Comparison of ENCODE assay signal across 21 cellular contexts in genomic region chr11:16973565-16973964, GRCh38.
"Had no signal": no experiment of that assay in that cellular context is flagged by ENCODE, and none has a peak within 500 bp of the region (broad histone marks: within the 10 kb centered on the region; RNA-seq: fewer than 3 reads in every experiment).

No MANE protein-coding gene starts in this region.

- DNase-seq: activated CD4-positive, alpha-beta memory T cell treated with anti-CD3 and anti-CD28 coated beads for 36 hours; activated CD4-positive, alpha-beta T cell treated with anti-CD3 and anti-CD28 coated beads, Interleukin-2, amount 10 ng/mL, durations not matched to agents 7 days and 5 days; activated CD4-positive, CD25-positive, alpha-beta regulatory T cell; activated gamma-delta T cell; activated naive CD4-positive, alpha-beta T cell treated with anti-CD3 and anti-CD28 coated beads for 36 hours; activated T-cell treated with anti-CD3 and anti-CD28 coated beads, Interleukin-2, amount 50 U/mL, for 4 hours; Karpas-422; NCI-H1048; NCI-H1417; NCI-H1930; NCI-H2171 treated with DMSO at 0.1 percent for 48 hours; NCI-H226; NCI-H526; NCI-H774; RPMI8226; T-helper 1 cell had no signal

- H3K4me3 Mint-ChIP-seq: activated CD4-positive, alpha-beta memory T cell treated with anti-CD3 and anti-CD28 coated beads for 36 hours; activated CD4-positive, alpha-beta T cell treated with anti-CD3 and anti-CD28 coated beads, Interleukin-2, amount 10 ng/mL, durations not matched to agents 7 days and 5 days; activated naive CD4-positive, alpha-beta T cell treated with anti-CD3 and anti-CD28 coated beads for 36 hours; activated naive CD8-positive, alpha-beta T cell; activated T-cell treated with anti-CD3 and anti-CD28 coated beads, Interleukin-2, amount 50 U/mL, for 4 hours had no signal

- H3K27me3 Mint-ChIP-seq: activated CD4-positive, alpha-beta memory T cell treated with anti-CD3 and anti-CD28 coated beads for 36 hours; activated naive CD8-positive, alpha-beta T cell had no signal

- H3K36me3 Mint-ChIP-seq: activated CD4-positive, alpha-beta memory T cell treated with anti-CD3 and anti-CD28 coated beads for 36 hours; activated naive CD8-positive, alpha-beta T cell had no signal

- H3K27ac ChIP-seq: SK-N-MC, VCaP had no signal

- H3K27ac Mint-ChIP-seq: activated CD4-positive, alpha-beta memory T cell treated with anti-CD3 and anti-CD28 coated beads for 36 hours; activated CD4-positive, alpha-beta T cell treated with anti-CD3 and anti-CD28 coated beads, Interleukin-2, amount 10 ng/mL, durations not matched to agents 7 days and 5 days; activated naive CD4-positive, alpha-beta T cell treated with anti-CD3 and anti-CD28 coated beads for 36 hours; activated naive CD8-positive, alpha-beta T cell had no signal

- ATAC-seq: activated T-cell treated with anti-CD3 and anti-CD28 coated beads, Interleukin-2, amount 50 U/mL, for 4 hours; Panc1; Right ventricle myocardium inferior had no signal

- H3K4me3 ChIP-seq: SK-N-MC had no signal

- H3K9me3 Mint-ChIP-seq: activated CD4-positive, alpha-beta memory T cell treated with anti-CD3 and anti-CD28 coated beads for 36 hours; activated CD4-positive, alpha-beta T cell treated with anti-CD3 and anti-CD28 coated beads, Interleukin-2, amount 10 ng/mL, durations not matched to agents 7 days and 5 days; activated naive CD4-positive, alpha-beta T cell treated with anti-CD3 and anti-CD28 coated beads for 36 hours; activated T-cell treated with anti-CD3 and anti-CD28 coated beads, Interleukin-2, amount 50 U/mL, for 4 hours had no signal

- H3K4me1 Mint-ChIP-seq: activated CD4-positive, alpha-beta T cell treated with anti-CD3 and anti-CD28 coated beads, Interleukin-2, amount 10 ng/mL, durations not matched to agents 7 days and 5 days had no signal
